32 cellular contexts compared by ENCODE assay signal in genomic region chr15:63124506-63124905, GRCh38.
"Had no signal": no experiment of that assay in that cellular context is flagged by ENCODE, and none has a peak within 500 bp of the region (broad histone marks: within the 10 kb centered on the region; RNA-seq: fewer than 3 reads in every experiment).

No MANE protein-coding gene starts in this region.

- H3K4me3 Mint-ChIP-seq: activated B cell treated with CpG ODN at 0.5 μM for 24 hours; activated naive CD8-positive, alpha-beta T cell treated with anti-CD3 and anti-CD28 coated beads, Interleukin-2, amount 10 ng/mL, durations not matched to agents 7 days and 5 days; activated T-cell treated with anti-CD3 and anti-CD28 coated beads, Interleukin-2, amount 50 U/mL, for 24 hours; activated T-cell treated with anti-CD3 and anti-CD28 coated beads, Interleukin-2, amount 50 U/mL, for 72 hours; T-helper 17 cell; T-helper 2 cell treated with Interferon-gamma antibody and Interleukin-4, amounts not matched to agents 5 μg/mL and 100 μg/mL, for 36 hours had no signal

- ATAC-seq: activated CD4-positive, CD25-positive, alpha-beta regulatory T cell treated with anti-CD3 and anti-CD28 coated beads, Interleukin-2, amount 50 U/mL, for 24 hours; activated naive CD4-positive, alpha-beta T cell treated with anti-CD3 and anti-CD28 coated beads, Interleukin-2, amount 50 U/mL, for 72 hours; activated T-cell treated with anti-CD3 and anti-CD28 coated beads, Interleukin-2, amount 50 U/mL, for 72 hours; gastroesophageal sphincter; heart right ventricle; T-helper 17 cell had no signal

- H3K4me2 ChIP-seq: hepatocyte had no signal

- DNase-seq: activated B cell treated with CpG ODN at 0.5 μM for 24 hours; activated CD4-positive, alpha-beta T cell treated with anti-CD3 and anti-CD28 coated beads for 48 hours; activated CD4-positive, alpha-beta T cell treated with anti-CD3 and anti-CD28 coated beads, Interleukin-2, amount 50 U/mL, for 1 hour; activated CD4-positive, alpha-beta T cell treated with anti-CD3 and anti-CD28 coated beads, Interleukin-2, amount 50 U/mL, for 48 hours; activated CD8-positive, alpha-beta memory T cell treated with anti-CD3 and anti-CD28 coated beads, Interleukin-2, amount 50 U/mL, for 48 hours; activated effector memory CD4-positive, alpha-beta T cell treated with Interleukin-2 at 50 U/mL for 16 hours; activated gamma-delta T cell treated with Interleukin-2 at 50 U/mL for 16 hours; activated naive CD4-positive, alpha-beta T cell treated with Interleukin-2 at 50 U/mL for 16 hours; activated naive CD8-positive, alpha-beta T cell treated with anti-CD3 and anti-CD28 coated beads, Interleukin-2, amount 10 ng/mL, durations not matched to agents 7 days and 5 days; activated T-cell treated with anti-CD3 and anti-CD28 coated beads for 4 hours; activated T-cell treated with anti-CD3 and anti-CD28 coated beads, Interleukin-2, amount 50 U/mL, for 24 hours; activated T-cell treated with anti-CD3 and anti-CD28 coated beads, Interleukin-2, amount 50 U/mL, for 72 hours; central memory CD4-positive, alpha-beta T cell; cerebellar nuclear complex; colonic mucosa; effector CD8-positive, alpha-beta T cell; esophagus squamous epithelium; foreskin melanocyte; heart right ventricle; T-helper 17 cell; T1000; WERI-Rb-1 had no signal

- H3K27me3 Mint-ChIP-seq: activated B cell treated with CpG ODN at 0.5 μM for 24 hours; activated naive CD8-positive, alpha-beta T cell treated with anti-CD3 and anti-CD28 coated beads, Interleukin-2, amount 10 ng/mL, durations not matched to agents 7 days and 5 days; activated T-cell treated with anti-CD3 and anti-CD28 coated beads, Interleukin-2, amount 50 U/mL, for 24 hours; T-helper 17 cell had no signal

- H3K4me1 ChIP-seq: colonic mucosa had no signal

- H3K27me3 ChIP-seq: ascending aorta, breast epithelium, cardiac muscle cell, colonic mucosa, esophagus squamous epithelium, gastroesophageal sphincter, heart right ventricle, hepatocyte had no signal

- H3K9me3 ChIP-seq: ascending aorta, breast epithelium, colonic mucosa, esophagus squamous epithelium, gastroesophageal sphincter had no signal

- H3K27ac Mint-ChIP-seq: activated B cell treated with CpG ODN at 0.5 μM for 24 hours; activated naive CD4-positive, alpha-beta T cell treated with anti-CD3 and anti-CD28 coated beads, Interleukin-2, amount 50 U/mL, for 72 hours; activated naive CD8-positive, alpha-beta T cell treated with anti-CD3 and anti-CD28 coated beads, Interleukin-2, amount 10 ng/mL, durations not matched to agents 7 days and 5 days; activated T-cell treated with anti-CD3 and anti-CD28 coated beads, Interleukin-2, amount 50 U/mL, for 24 hours; activated T-cell treated with anti-CD3 and anti-CD28 coated beads, Interleukin-2, amount 50 U/mL, for 72 hours; brain; T-helper 17 cell; T-helper 2 cell treated with Interferon-gamma antibody and Interleukin-4, amounts not matched to agents 5 μg/mL and 100 μg/mL, for 36 hours had no signal

- H2AFZ ChIP-seq: hepatocyte had no signal

- H3K27ac ChIP-seq: ascending aorta, breast epithelium, cardiac muscle cell, colonic mucosa, epithelial cell of prostate, esophagus squamous epithelium, gastroesophageal sphincter, heart right ventricle, hepatocyte, WERI-Rb-1 had no signal

- H3K36me3 ChIP-seq: breast epithelium, colonic mucosa had no signal

- H3K4me3 ChIP-seq: ascending aorta, breast epithelium, cardiac muscle cell, colonic mucosa, esophagus squamous epithelium, gastroesophageal sphincter, heart right ventricle, hepatocyte had no signal
